Comparison of ENCODE assay signal across 30 cellular contexts in genomic region chr3:11088066-11088465, GRCh38.
"Had no signal": no experiment of that assay in that cellular context is flagged by ENCODE, and none has a peak within 500 bp of the region (broad histone marks: within the 10 kb centered on the region; RNA-seq: fewer than 3 reads in every experiment).

No MANE protein-coding gene starts in this region.

- ATAC-seq: activated CD4-positive, alpha-beta T cell treated with anti-CD3 and anti-CD28 coated beads for 36 hours; activated CD8-positive, alpha-beta memory T cell treated with anti-CD3 and anti-CD28 coated beads, Interleukin-2, amount 10 ng/mL, durations not matched to agents 7 days and 5 days; activated CD8-positive, alpha-beta T cell treated with anti-CD3 and anti-CD28 coated beads, Interleukin-2, amount 10 ng/mL, durations not matched to agents 7 days and 5 days; activated naive CD8-positive, alpha-beta T cell treated with anti-CD3 and anti-CD28 coated beads, Interleukin-2, amount 50 U/mL, for 24 hours; esophagus mucosa had no signal

- H3K9me3 Mint-ChIP-seq: activated CD4-positive, alpha-beta memory T cell treated with anti-CD3 and anti-CD28 coated beads for 36 hours; activated CD4-positive, alpha-beta T cell treated with anti-CD3 and anti-CD28 coated beads, Interleukin-2, amount 10 ng/mL, durations not matched to agents 24 days and 14 days; activated naive CD4-positive, alpha-beta T cell treated with anti-CD3 and anti-CD28 coated beads for 36 hours; activated naive CD4-positive, alpha-beta T cell treated with anti-CD3 and anti-CD28 coated beads, Interleukin-2, amount 50 U/mL, for 24 hours; activated naive CD8-positive, alpha-beta T cell treated with anti-CD3 and anti-CD28 coated beads for 36 hours; activated naive CD8-positive, alpha-beta T cell treated with anti-CD3 and anti-CD28 coated beads, Interleukin-2, amount 50 U/mL, for 24 hours; activated T-helper 1 cell treated with anti-CD3 and anti-CD28 coated beads, Interleukin-12 subunit alpha, Interleukin-12 subunit beta, Interleukin-2, Interleukin-4 antibody, amounts not matched to agents 30 ng/mL and 10 ng/mL and 1 ng/mL, durations not matched to agents 14 hours and 24 hours and 36 hours; activated T-helper 2 cell treated with anti-CD3 and anti-CD28 coated beads, Interferon-gamma antibody, Interleukin-2, Interleukin-4, amounts not matched to agents 10 μg/mL and 5 μg/mL and 100 μg/mL, durations not matched to agents 14 hours and 24 hours and 36 hours had no signal

- H3K36me3 Mint-ChIP-seq: activated CD4-positive, alpha-beta memory T cell treated with anti-CD3 and anti-CD28 coated beads for 36 hours; activated CD8-positive, alpha-beta memory T cell treated with anti-CD3 and anti-CD28 coated beads, Interleukin-2, amount 10 ng/mL, durations not matched to agents 7 days and 5 days; activated naive CD4-positive, alpha-beta T cell treated with anti-CD3 and anti-CD28 coated beads, Interleukin-2, amount 50 U/mL, for 24 hours; activated naive CD8-positive, alpha-beta T cell treated with anti-CD3 and anti-CD28 coated beads for 36 hours; brain had no signal

- H3K4me1 ChIP-seq: adrenal gland, breast epithelium had no signal

- H3K4me3 Mint-ChIP-seq: activated CD4-positive, alpha-beta memory T cell treated with anti-CD3 and anti-CD28 coated beads for 36 hours; activated CD4-positive, alpha-beta T cell treated with anti-CD3 and anti-CD28 coated beads for 36 hours; activated CD4-positive, alpha-beta T cell treated with anti-CD3 and anti-CD28 coated beads, Interleukin-2, amount 10 ng/mL, durations not matched to agents 24 days and 14 days; activated CD8-positive, alpha-beta memory T cell treated with anti-CD3 and anti-CD28 coated beads, Interleukin-2, amount 10 ng/mL, durations not matched to agents 7 days and 5 days; activated CD8-positive, alpha-beta T cell treated with anti-CD3 and anti-CD28 coated beads, Interleukin-2, amount 10 ng/mL, durations not matched to agents 7 days and 5 days; activated naive CD4-positive, alpha-beta T cell treated with anti-CD3 and anti-CD28 coated beads for 36 hours; activated naive CD4-positive, alpha-beta T cell treated with anti-CD3 and anti-CD28 coated beads, Interleukin-2, amount 50 U/mL, for 24 hours; activated naive CD8-positive, alpha-beta T cell treated with anti-CD3 and anti-CD28 coated beads for 36 hours; activated naive CD8-positive, alpha-beta T cell treated with anti-CD3 and anti-CD28 coated beads, Interleukin-2, amount 50 U/mL, for 24 hours; activated T-helper 1 cell treated with anti-CD3 and anti-CD28 coated beads, Interleukin-12 subunit alpha, Interleukin-12 subunit beta, Interleukin-2, Interleukin-4 antibody, amounts not matched to agents 30 ng/mL and 10 ng/mL and 1 ng/mL, durations not matched to agents 14 hours and 24 hours and 36 hours; brain had no signal

- H3K4me1 Mint-ChIP-seq: activated CD4-positive, alpha-beta T cell treated with anti-CD3 and anti-CD28 coated beads for 36 hours; activated CD4-positive, alpha-beta T cell treated with anti-CD3 and anti-CD28 coated beads, Interleukin-2, amount 10 ng/mL, durations not matched to agents 24 days and 14 days; activated CD8-positive, alpha-beta memory T cell treated with anti-CD3 and anti-CD28 coated beads, Interleukin-2, amount 10 ng/mL, durations not matched to agents 7 days and 5 days; activated naive CD4-positive, alpha-beta T cell treated with anti-CD3 and anti-CD28 coated beads, Interleukin-2, amount 50 U/mL, for 24 hours; activated naive CD8-positive, alpha-beta T cell treated with anti-CD3 and anti-CD28 coated beads for 36 hours; activated naive CD8-positive, alpha-beta T cell treated with anti-CD3 and anti-CD28 coated beads, Interleukin-2, amount 50 U/mL, for 24 hours; brain had no signal

- H3K4me3 ChIP-seq: adrenal gland, breast epithelium had no signal

- H3K27ac Mint-ChIP-seq: activated CD4-positive, alpha-beta memory T cell treated with anti-CD3 and anti-CD28 coated beads for 36 hours; activated CD4-positive, alpha-beta T cell treated with anti-CD3 and anti-CD28 coated beads for 36 hours; activated CD4-positive, alpha-beta T cell treated with anti-CD3 and anti-CD28 coated beads, Interleukin-2, amount 10 ng/mL, durations not matched to agents 24 days and 14 days; activated CD8-positive, alpha-beta memory T cell treated with anti-CD3 and anti-CD28 coated beads, Interleukin-2, amount 10 ng/mL, durations not matched to agents 7 days and 5 days; activated CD8-positive, alpha-beta T cell treated with anti-CD3 and anti-CD28 coated beads, Interleukin-2, amount 10 ng/mL, durations not matched to agents 7 days and 5 days; activated naive CD4-positive, alpha-beta T cell treated with anti-CD3 and anti-CD28 coated beads for 36 hours; activated naive CD4-positive, alpha-beta T cell treated with anti-CD3 and anti-CD28 coated beads, Interleukin-2, amount 50 U/mL, for 24 hours; activated naive CD8-positive, alpha-beta T cell treated with anti-CD3 and anti-CD28 coated beads for 36 hours; activated naive CD8-positive, alpha-beta T cell treated with anti-CD3 and anti-CD28 coated beads, Interleukin-2, amount 50 U/mL, for 24 hours; activated T-helper 1 cell treated with anti-CD3 and anti-CD28 coated beads, Interleukin-12 subunit alpha, Interleukin-12 subunit beta, Interleukin-2, Interleukin-4 antibody, amounts not matched to agents 30 ng/mL and 10 ng/mL and 1 ng/mL, durations not matched to agents 14 hours and 24 hours and 36 hours; activated T-helper 2 cell treated with anti-CD3 and anti-CD28 coated beads, Interferon-gamma antibody, Interleukin-2, Interleukin-4, amounts not matched to agents 10 μg/mL and 5 μg/mL and 100 μg/mL, durations not matched to agents 14 hours and 24 hours and 36 hours; brain had no signal

- H3K27ac ChIP-seq: adrenal gland, breast epithelium had no signal

- DNase-seq: activated CD4-positive, alpha-beta memory T cell treated with anti-CD3 and anti-CD28 coated beads for 36 hours; activated CD4-positive, alpha-beta T cell treated with anti-CD3 and anti-CD28 coated beads for 36 hours; activated CD4-positive, alpha-beta T cell treated with anti-CD3 and anti-CD28 coated beads, Interleukin-2, amount 10 ng/mL, durations not matched to agents 24 days and 14 days; activated CD4-positive, CD25-positive, alpha-beta regulatory T cell; activated CD4-positive, CD25-positive, alpha-beta regulatory T cell treated with anti-CD3 and anti-CD28 coated beads, Interleukin-2, amount 50 U/mL, for 72 hours; activated CD8-positive, alpha-beta memory T cell treated with anti-CD3 and anti-CD28 coated beads, Interleukin-2, amount 10 ng/mL, durations not matched to agents 7 days and 5 days; activated CD8-positive, alpha-beta memory T cell treated with anti-CD3 and anti-CD28 coated beads, Interleukin-2, amount 50 U/mL, for 4 hours; activated CD8-positive, alpha-beta T cell treated with anti-CD3 and anti-CD28 coated beads, Interleukin-2, amount 10 ng/mL, durations not matched to agents 7 days and 5 days; activated effector memory CD4-positive, alpha-beta T cell treated with anti-CD3 and anti-CD28 coated beads, Interleukin-2, amount 50 U/mL, for 16 hours; activated naive CD4-positive, alpha-beta T cell treated with anti-CD3 and anti-CD28 coated beads for 36 hours; activated naive CD8-positive, alpha-beta T cell treated with anti-CD3 and anti-CD28 coated beads for 36 hours; activated naive CD8-positive, alpha-beta T cell treated with anti-CD3 and anti-CD28 coated beads, Interleukin-2, amount 50 U/mL, for 24 hours; activated T-cell treated with anti-CD3 and anti-CD28 coated beads, Interleukin-2, amount 50 U/mL, for 1 hour; activated T-cell treated with anti-CD3 and anti-CD28 coated beads, Interleukin-2, amount 50 U/mL, for 48 hours; adrenal gland; amygdala; aorta; effector CD8-positive, alpha-beta T cell; foreskin fibroblast; head of caudate nucleus; T-helper 2 cell had no signal

- H3K27me3 ChIP-seq: adrenal gland, breast epithelium had no signal

- H3K36me3 ChIP-seq: adrenal gland, breast epithelium had no signal

- H3K27me3 Mint-ChIP-seq: activated naive CD4-positive, alpha-beta T cell treated with anti-CD3 and anti-CD28 coated beads, Interleukin-2, amount 50 U/mL, for 24 hours; activated naive CD8-positive, alpha-beta T cell treated with anti-CD3 and anti-CD28 coated beads for 36 hours had no signal

- FAIRE-seq: colon, endometrium, frontal cortex had no signal
